Comparison of ENCODE assay signal across 26 cellular contexts in the genomic region with DNA sequence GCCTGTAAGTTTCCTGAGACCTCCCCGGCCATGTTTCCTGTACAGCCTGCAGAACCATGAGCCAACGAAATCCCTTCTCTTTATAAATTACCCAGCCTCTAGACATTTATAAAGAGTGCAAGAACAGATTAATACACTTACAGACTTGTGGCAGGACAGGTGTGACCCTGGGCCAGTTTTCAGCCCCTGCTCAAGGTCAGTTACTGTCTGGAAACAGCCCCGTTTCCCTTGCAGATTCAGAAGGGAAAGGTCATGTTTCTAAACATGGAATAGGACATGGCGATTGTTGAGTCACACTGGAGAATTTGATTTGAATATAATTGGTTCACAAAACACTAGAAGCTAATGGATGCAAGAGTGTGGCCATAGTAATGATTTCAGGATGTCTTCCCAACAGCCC.
"Had no signal": no experiment of that assay in that cellular context is flagged by ENCODE, and none has a peak within 500 bp of the region (broad histone marks: within the 10 kb centered on the region; RNA-seq: fewer than 3 reads in every experiment).

No MANE protein-coding gene starts in this region.

- H3K4me1 ChIP-seq: foreskin keratinocyte, lower lobe of right lung, tibial artery, upper lobe of right lung had no signal

- DNase-seq: activated CD4-positive, alpha-beta memory T cell treated with anti-CD3 and anti-CD28 coated beads, Interleukin-2, amount 10 ng/mL, durations not matched to agents 7 days and 5 days; activated CD4-positive, alpha-beta T cell treated with anti-CD3 and anti-CD28 coated beads for 1 hour; activated CD4-positive, alpha-beta T cell treated with anti-CD3 and anti-CD28 coated beads, Interleukin-2, amount 10 ng/mL, durations not matched to agents 7 days and 5 days; activated CD8-positive, alpha-beta memory T cell treated with anti-CD3 and anti-CD28 coated beads, Interleukin-2, amount 50 U/mL, for 48 hours; activated naive CD8-positive, alpha-beta T cell treated with anti-CD3 and anti-CD28 coated beads, Interleukin-2, amount 50 U/mL, for 24 hours; activated T-cell treated with anti-CD3 and anti-CD28 coated beads, Interleukin-2, amount 50 U/mL, for 24 hours; amygdala; central memory CD4-positive, alpha-beta T cell; endodermal cell; foreskin keratinocyte; lower lobe of right lung; mesenchymal stem cell; natural killer cell; stimulated activated CD4-positive, alpha-beta T cell treated with anti-CD3 and anti-CD28 coated beads, Interleukin-15, amount 100 ng/mL, for 24 hours; stimulated activated CD4-positive, alpha-beta T cell treated with anti-CD3 and anti-CD28 coated beads, Interleukin-2, amount 100 ng/mL, for 24 hours; stimulated activated naive B cell treated with anti-CD40 and anti-IgM and Interleukin-4, amounts not matched to agents 10 μg/mL and 1 μg/mL and 100 μg/mL, for 72 hours; stomach; T-helper 2 cell; tibial artery; upper lobe of right lung had no signal

- H3K9me3 ChIP-seq: lower lobe of right lung, neutrophil, stomach, tibial artery, upper lobe of right lung had no signal

- H3K27me3 ChIP-seq: foreskin keratinocyte, hepatocyte, stomach, upper lobe of right lung had no signal

- H3K4me3 ChIP-seq: hepatocyte, lower lobe of right lung, stomach, tibial artery, upper lobe of right lung had no signal

- ATAC-seq: activated naive CD8-positive, alpha-beta T cell treated with anti-CD3 and anti-CD28 coated beads, Interleukin-2, amount 50 U/mL, for 24 hours; activated T-helper 17 cell treated with anti-CD3 and anti-CD28 coated beads, Interleukin-2, amount 50 U/mL, for 72 hours; esophagus mucosa; foreskin keratinocyte; lower lobe of right lung; natural killer cell; stimulated activated naive B cell treated with anti-CD40 and anti-IgM and Interleukin-4, amounts not matched to agents 10 μg/mL and 1 μg/mL and 100 μg/mL, for 72 hours; upper lobe of right lung; WTC11 had no signal

- FAIRE-seq: keratinocyte had no signal

- H3K27ac ChIP-seq: foreskin keratinocyte, hepatocyte, lower lobe of right lung, neutrophil, stomach, tibial artery, upper lobe of right lung had no signal

- H3K36me3 ChIP-seq: lower lobe of right lung, neutrophil, stomach, tibial artery, upper lobe of right lung had no signal
